Comparison of ENCODE assay signal across 15 cellular contexts in the genomic region with DNA sequence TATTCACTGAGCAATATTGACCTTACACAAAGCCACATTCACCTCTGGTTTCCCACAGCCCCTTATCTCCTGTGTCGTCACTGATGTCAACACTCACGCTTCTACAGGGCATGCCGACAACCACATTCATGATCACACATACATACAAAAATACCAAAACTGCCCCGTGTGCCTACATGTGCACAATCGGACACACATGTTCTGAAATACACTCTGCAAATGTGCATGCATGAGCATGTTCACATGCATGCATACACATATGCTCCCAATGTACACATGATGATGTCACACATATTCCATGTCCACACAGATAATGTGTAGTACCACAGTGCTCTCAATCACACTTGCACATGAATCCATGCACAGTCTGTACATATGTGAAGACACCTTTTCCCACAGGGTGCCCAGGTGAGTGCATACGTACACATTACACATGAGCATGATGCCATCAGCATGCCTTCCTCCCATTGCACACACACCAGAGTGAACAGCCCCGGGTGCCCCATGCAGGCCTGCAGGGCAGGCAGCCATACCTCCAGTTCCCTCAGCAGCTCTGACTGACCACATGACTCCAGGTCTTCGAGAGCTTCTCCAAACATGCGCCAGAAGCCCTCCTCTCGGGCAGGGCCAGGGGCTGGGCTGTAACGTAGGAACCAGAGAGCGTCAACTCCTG. TPM values are rescaled to one million over a fixed set of nuclear protein-coding genes. Genes with fewer than 3 reads are reported as not detected.
DNase-seq lines count a peak whose midpoint lies in the region; FAIRE-seq and TF ChIP-seq lines count a peak whose summit lies in the region.
"Had no signal": no experiment of that assay in that cellular context is flagged by ENCODE, and none has a peak within 500 bp of the region (broad histone marks: within the 10 kb centered on the region; RNA-seq: fewer than 3 reads in every experiment).

No MANE protein-coding gene starts in this region.

- peaks cover 23% of the 10 kb centered on the region for H3K9me3 ChIP-seq in left ventricle myocardium inferior (replicated peaks)
- H3K9me3 ChIP-seq in MM.1S (replicated peaks; ENCODE audit: insufficient read depth, low read length) = no peaks in the 10 kb centered on the region

- peaks cover 23% of the 10 kb centered on the region for H3K9me3 Mint-ChIP-seq in progenitor cell of endocrine pancreas (ENCODE audit: low read depth)

- in situ Hi-C loops in G401 (cut with HindIII; ENCODE audit: low sequenced_read_pairs) = no loop called here

- H3K27ac Mint-ChIP-seq in progenitor cell of endocrine pancreas = peak overlapping the region; percentile 1
- H3K27ac Mint-ChIP-seq: CD8-positive, alpha-beta memory T cell had no signal

- intact Hi-C loops in cardiac septum (cut with DNase I) = loop anchor here (10.0 kb wide), 1 partner anchor 282 kb away; no protein-coding TSS in a partner anchor
- intact Hi-C loops in left ventricle myocardium inferior (cut with micrococcal nuclease) = no loop called here

- H3K9ac ChIP-seq in MM.1S (ENCODE audit: low read length) = no peak overlapping the region
- H3K9ac ChIP-seq: BLaER1 had no signal

- H3K27ac ChIP-seq in left ventricle myocardium inferior (replicated peaks) (no peak overlapping the region), MM.1S (ENCODE audit: low read length) (no peak overlapping the region)
- H3K27ac ChIP-seq: BLaER1 had no signal

- H3K4me3 ChIP-seq in left ventricle myocardium inferior = no peak overlapping the region
- no peak overlapping the region for H3K4me3 ChIP-seq in bronchial epithelial cell (ENCODE audit: low read depth, low read length)
- H3K4me3 ChIP-seq in MM.1S (ENCODE audit: low read length) = no peak overlapping the region
- H3K4me3 ChIP-seq: BLaER1 had no signal

- H3K4me1 Mint-ChIP-seq in progenitor cell of endocrine pancreas (ENCODE audit: low read depth) = no peaks in the 10 kb centered on the region

- peaks cover 47% of the 10 kb centered on the region for H3K36me3 ChIP-seq in left ventricle myocardium inferior
- H3K36me3 ChIP-seq in bronchial epithelial cell (ENCODE audit: control insufficient read depth, insufficient read depth, low read length) = no peaks in the 10 kb centered on the region
- H3K36me3 ChIP-seq in MM.1S (replicated peaks; ENCODE audit: insufficient read depth, low read length) = no peaks in the 10 kb centered on the region
- H3K36me3 ChIP-seq: BLaER1 had no signal

- peak; percentile 50 for DNase-seq in cardiac septum (ENCODE audit: low spot score)
- no peak for DNase-seq in left ventricle myocardium inferior
- DNase-seq in bronchial epithelial cell (ENCODE audit: low read depth) = no peak
- peak; percentile 62 for DNase-seq in mesenteric fat pad (ENCODE audit: low spot score)
- DNase-seq in progenitor cell of endocrine pancreas (ENCODE audit: low spot score, unreplicated experiment) = no peak
- DNase-seq in stimulated activated CD4-positive, alpha-beta T cell treated with anti-CD3 and anti-CD28 coated beads, Interleukin-15, amount 100 ng/mL, for 24 hours = no peak
- DNase-seq in MM.1S = no peak
- no peak for DNase-seq in G401 (ENCODE audit: low spot score)
- DNase-seq: 8988T; AML-193; CD8-positive, alpha-beta memory T cell; DMS53 had no signal

- H3F3A ChIP-seq in MM.1S (ENCODE audit: insufficient read depth, low read length) = no peaks in the 10 kb centered on the region

- no peak overlapping the region for H2AFZ ChIP-seq in MM.1S (ENCODE audit: low read length)

- H3K79me2 ChIP-seq in MM.1S (ENCODE audit: low read length) = no peaks in the 10 kb centered on the region

- H3K27me3 Mint-ChIP-seq in progenitor cell of endocrine pancreas = no peaks in the 10 kb centered on the region

- H3K9me2 ChIP-seq in MM.1S (replicated peaks; ENCODE audit: insufficient read depth, low read length) = no peaks in the 10 kb centered on the region

- H3K4me3 Mint-ChIP-seq in progenitor cell of endocrine pancreas (ENCODE audit: low read depth) = no peak overlapping the region
- H3K4me3 Mint-ChIP-seq: CD8-positive, alpha-beta memory T cell had no signal

- peak; percentile 93 for FAIRE-seq in bronchial epithelial cell (lab: Jason Lieb, UNC)
- FAIRE-seq: H54 had no signal

- H3K36me3 Mint-ChIP-seq in progenitor cell of endocrine pancreas (ENCODE audit: insufficient read depth) = peaks cover 18% of the 10 kb centered on the region

- TF ChIP-seq CTCF in left ventricle myocardium inferior (IDR thresholded peaks at IDR 0.05; ENCODE audit: borderline replicate concordance) (no peak), bronchial epithelial cell (IDR thresholded peaks at IDR 0.05; ENCODE audit: insufficient read depth, low read length, severe bottlenecking) (no peak), progenitor cell of endocrine pancreas (IDR thresholded peaks at IDR 0.05; ENCODE audit: unreplicated experiment) (no peak), MM.1S (IDR thresholded peaks at IDR 0.05; ENCODE audit: low read length) (no peak)

- no peak overlapping the region for H3K4me2 ChIP-seq in MM.1S (ENCODE audit: low read depth, low read length)
- H3K4me2 ChIP-seq: BLaER1 had no signal

- H3K27me3 ChIP-seq in left ventricle myocardium inferior (ENCODE audit: low read depth) = no peaks in the 10 kb centered on the region
- peaks cover 1% of the 10 kb centered on the region for H3K27me3 ChIP-seq in bronchial epithelial cell (ENCODE audit: control insufficient read depth, insufficient read depth, low read length)
- H3K27me3 ChIP-seq in MM.1S (replicated peaks; ENCODE audit: insufficient read depth, low read length) = peaks cover 34% of the 10 kb centered on the region
- H3K27me3 ChIP-seq: BLaER1 had no signal

- no peaks in the 10 kb centered on the region for H4K20me1 ChIP-seq in MM.1S (ENCODE audit: insufficient read depth, low read length)
- H4K20me1 ChIP-seq: BLaER1 had no signal

- H3K4me1 ChIP-seq in left ventricle myocardium inferior (no peaks in the 10 kb centered on the region), MM.1S (ENCODE audit: low read length) (no peaks in the 10 kb centered on the region)

RNA-seq across cellular contexts. Expression of a gene that starts 37.0 kb away (rescaled TPM):
- total RNA-seq in cardiac septum (67.8 TPM), left ventricle myocardium inferior (59.1 TPM), bronchial epithelial cell (under 0.01 TPM in 2 replicates), mesenteric fat pad (0.71 TPM), progenitor cell of endocrine pancreas (11.2 and 11.6 TPM in 2 replicates)
- 1.1 and 1.4 TPM in 2 replicates for total RNA-seq in G401 (2014; rRNA removed; shearing (Covaris generic))
- total RNA-seq: CD8-positive, alpha-beta memory T cell; HT-29 had no signal

Comparison
In these comparisons a context has a peak if more than half of its experiments do, and no peak if none do; other contexts are left out.
1. DNase-seq: peak in cardiac septum (single experiment) and mesenteric fat pad (single experiment); none in left ventricle myocardium inferior (single experiment), bronchial epithelial cell (single experiment), progenitor cell of endocrine pancreas (single experiment), stimulated activated CD4-positive, alpha-beta T cell treated with anti-CD3 and anti-CD28 coated beads, Interleukin-15, amount 100 ng/mL, for 24 hours (single experiment), MM.1S (single experiment) and G401 (single experiment).